ENCODE assay signal across 25 cellular contexts in the genomic region with DNA sequence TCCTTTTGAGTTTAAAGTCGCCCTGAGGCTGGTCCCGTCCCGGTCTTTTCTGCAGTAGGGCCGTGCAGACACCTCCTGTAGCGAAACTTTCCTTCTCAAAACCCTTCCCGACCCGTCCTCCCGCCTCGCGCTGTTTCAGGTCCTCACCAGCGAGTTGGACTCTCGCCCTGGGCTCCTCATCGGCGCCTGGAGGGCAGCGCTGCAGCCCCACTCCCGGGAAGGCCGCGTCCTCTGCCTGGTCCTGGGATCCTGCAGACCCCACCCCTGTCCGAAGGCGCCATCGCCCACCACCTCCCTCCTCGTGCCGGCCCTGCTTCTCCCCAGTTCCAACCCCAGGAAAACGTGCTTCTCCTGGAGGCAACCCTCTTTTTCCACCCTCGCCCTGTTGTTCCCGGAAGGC. TPM values are rescaled to one million over a fixed set of nuclear protein-coding genes. Genes with fewer than 3 reads are reported as not detected.
DNase-seq lines count a peak whose midpoint lies in the region; ATAC-seq and TF ChIP-seq lines count a peak whose summit lies in the region.
"Had no signal": no experiment of that assay in that cellular context is flagged by ENCODE, and none has a peak within 500 bp of the region (broad histone marks: within the 10 kb centered on the region; RNA-seq: fewer than 3 reads in every experiment).

No MANE protein-coding gene starts in this region.

- WGBS in upper lobe of left lung, 2 donors: 86% methylated on average over 26 of the region's 26 CpGs

- TF ChIP-seq EP300 in upper lobe of left lung (IDR thresholded peaks at IDR 0.05): no peak

- H3K9ac ChIP-seq in HUES6 (ENCODE audit: low read length): no peak overlapping the region
- H3K9ac ChIP-seq: BLaER1 had no signal

- H3K9me3 ChIP-seq in HUES6 (ENCODE audit: control insufficient read depth, insufficient read depth, low read depth, low read length) (peaks cover 5% of the 10 kb centered on the region; the same call in 1 of the 2 replicates), lower lobe of right lung (peaks cover 44% of the 10 kb centered on the region), upper lobe of left lung (peaks cover 0 to 50% (median 44%) of the 10 kb centered on the region in 4 donors), HAP-1 (no peaks in the 10 kb centered on the region)
- H3K9me3 ChIP-seq: thyroid gland had no signal

- DNase-seq in fibroblast of mammary gland (ENCODE audit: low read depth) (peak; percentile 22), lower lobe of right lung (no peak), upper lobe of left lung (peak in 1 of 2 donors; percentile 58), brain microvascular endothelial cell (no peak), HAP-1 (ENCODE audit: low spot score in 2 of 2) (no peak)
- no peak for DNase-seq in activated T-cell treated with anti-CD3 and anti-CD28 coated beads, Interleukin-2, amount 50 U/mL, for 72 hours
- DNase-seq: activated CD8-positive, alpha-beta T cell treated with anti-CD3 and anti-CD28 coated beads, Interleukin-2, amount 10 ng/mL, durations not matched to agents 7 days and 5 days; activated gamma-delta T cell treated with Interleukin-2 at 50 U/mL for 16 hours; activated T-cell treated with anti-CD3 and anti-CD28 coated beads for 4 hours; DMS79; glutamatergic neuron; Karpas-422; mammary epithelial cell; MV-4-11; NCI-H146; NCI-H2107; NCI-H446; posterior cingulate gyrus; RPMI8226; stimulated activated naive CD8-positive, alpha-beta T cell treated with anti-CD3 and anti-CD28 coated beads, Interleukin-15, Interleukin-2, amounts not matched to agents 100 U/mL and 50 U/mL, for 24 hours had no signal

- in situ Hi-C loops in brain microvascular endothelial cell (cut with HindIII; ENCODE audit: low pct_ligation_motif_present, low sequenced_read_pairs) (no loop called here), HAP-1 (cut with MboI; ENCODE audit: low sequenced_read_pairs) (no loop called here)

- H3K4me3 ChIP-seq in HUES6 (ENCODE audit: low read depth, low read length) (peak overlapping the region; percentile 41; the same call in 1 of the 2 replicates), fibroblast of mammary gland (ENCODE audit: control insufficient read depth, low read depth, low read length) (peak overlapping the region; percentile 12), lower lobe of right lung (peak overlapping the region; percentile 27), upper lobe of left lung (peak overlapping the region in 1 of 4 donors; percentile 30), brain microvascular endothelial cell (ENCODE audit: low read depth, low read length) (no peak overlapping the region), HAP-1 (no peak overlapping the region)
- H3K4me3 ChIP-seq: BLaER1, thyroid gland had no signal

- H3K4me3 Mint-ChIP-seq in activated T-cell treated with anti-CD3 and anti-CD28 coated beads, Interleukin-2, amount 50 U/mL, for 72 hours: no peak overlapping the region
- H3K4me3 Mint-ChIP-seq: activated CD8-positive, alpha-beta T cell treated with anti-CD3 and anti-CD28 coated beads, Interleukin-2, amount 10 ng/mL, durations not matched to agents 7 days and 5 days; neural crest cell; T-helper 1 cell treated with Interleukin-12 subunit alpha and Interleukin-12 subunit beta and Interleukin-4 antibody, amounts not matched to agents 30 μg/mL and 1 μg/mL, for 36 hours had no signal

- H3K4me1 ChIP-seq in HUES6 (ENCODE audit: control insufficient read depth, insufficient read depth, low read length): peaks cover 3% of the 10 kb centered on the region; the same call in 1 of the 2 replicates
- no peaks in the 10 kb centered on the region for H3K4me1 ChIP-seq in lower lobe of right lung
- H3K4me1 ChIP-seq in upper lobe of left lung: no peaks in the 10 kb centered on the region
- no peaks in the 10 kb centered on the region for H3K4me1 ChIP-seq in HAP-1
- H3K4me1 ChIP-seq: BLaER1, thyroid gland had no signal

- peaks cover 9 to 18% of the 10 kb centered on the region in 2 donors for H3K9me3 Mint-ChIP-seq in activated T-cell treated with anti-CD3 and anti-CD28 coated beads, Interleukin-2, amount 50 U/mL, for 72 hours

- H3K4me1 Mint-ChIP-seq in activated T-cell treated with anti-CD3 and anti-CD28 coated beads, Interleukin-2, amount 50 U/mL, for 72 hours (ENCODE audit: low read depth): no peaks in the 10 kb centered on the region
- H3K4me1 Mint-ChIP-seq: neural crest cell had no signal

- H3K27me3 ChIP-seq in HUES6 (ENCODE audit: control insufficient read depth, insufficient read depth, low read length) (no peaks in the 10 kb centered on the region), lower lobe of right lung (ENCODE audit: low read depth) (no peaks in the 10 kb centered on the region), upper lobe of left lung (no peaks in the 10 kb centered on the region), brain microvascular endothelial cell (replicated peaks) (no peaks in the 10 kb centered on the region), HAP-1 (ENCODE audit: low read depth) (no peaks in the 10 kb centered on the region)
- H3K27me3 ChIP-seq: BLaER1, thyroid gland had no signal

- intact Hi-C loops in lower lobe of right lung (cut with DNase I): no loop called here

- H3K36me3 ChIP-seq in HUES6 (ENCODE audit: control insufficient read depth, insufficient read depth, low read length) (peaks cover 93% of the 10 kb centered on the region), lower lobe of right lung (peaks cover 51% of the 10 kb centered on the region), upper lobe of left lung (peaks cover 17 to 64% (median 35%) of the 10 kb centered on the region in 4 donors), brain microvascular endothelial cell (replicated peaks) (peaks cover 31% of the 10 kb centered on the region), HAP-1 (replicated peaks) (no peaks in the 10 kb centered on the region)

- TF ChIP-seq CTCF in fibroblast of mammary gland (conservative IDR thresholded peaks at IDR 0.05; ENCODE audit: control insufficient read depth, insufficient read depth, low read depth, low read length): no peak
- no peak for TF ChIP-seq CTCF in lower lobe of right lung (IDR thresholded peaks at IDR 0.05)
- no peak for TF ChIP-seq CTCF in upper lobe of left lung (IDR thresholded peaks at IDR 0.05)
- no peak for TF ChIP-seq CTCF in brain microvascular endothelial cell (IDR thresholded peaks at IDR 0.05; ENCODE audit: low read depth, low read length, missing control alignments)

- H3K27ac Mint-ChIP-seq in activated T-cell treated with anti-CD3 and anti-CD28 coated beads, Interleukin-2, amount 50 U/mL, for 72 hours: no peak overlapping the region
- H3K27ac Mint-ChIP-seq: activated CD8-positive, alpha-beta T cell treated with anti-CD3 and anti-CD28 coated beads, Interleukin-2, amount 10 ng/mL, durations not matched to agents 7 days and 5 days; T-helper 1 cell treated with Interleukin-12 subunit alpha and Interleukin-12 subunit beta and Interleukin-4 antibody, amounts not matched to agents 30 μg/mL and 1 μg/mL, for 36 hours had no signal

- ATAC-seq in lower lobe of right lung (peak; percentile 32 to 78), upper lobe of left lung (ENCODE audit: low FRiP score in 2 of 2) (peak; percentile 26 to 78)
- no peak for ATAC-seq in activated T-cell treated with anti-CD3 and anti-CD28 coated beads, Interleukin-2, amount 50 U/mL, for 72 hours (replicated peaks in 1 of 2)
- ATAC-seq: activated CD8-positive, alpha-beta T cell treated with anti-CD3 and anti-CD28 coated beads, Interleukin-2, amount 10 ng/mL, durations not matched to agents 7 days and 5 days; stimulated activated naive CD8-positive, alpha-beta T cell treated with anti-CD3 and anti-CD28 coated beads, Interleukin-15, Interleukin-2, amounts not matched to agents 100 U/mL and 50 U/mL, for 24 hours had no signal

- no peak overlapping the region for H3K27ac ChIP-seq in HUES6 (ENCODE audit: low read depth, low read length)
- no peak overlapping the region for H3K27ac ChIP-seq in lower lobe of right lung
- H3K27ac ChIP-seq in upper lobe of left lung: no peak overlapping the region
- no peak overlapping the region for H3K27ac ChIP-seq in brain microvascular endothelial cell
- H3K27ac ChIP-seq: BLaER1, thyroid gland had no signal

- TF ChIP-seq POLR2A in upper lobe of left lung (IDR thresholded peaks at IDR 0.05): no peak

- H3K27me3 Mint-ChIP-seq in activated T-cell treated with anti-CD3 and anti-CD28 coated beads, Interleukin-2, amount 50 U/mL, for 72 hours (ENCODE audit: low read depth): no peaks in the 10 kb centered on the region

- H3K36me3 Mint-ChIP-seq in activated T-cell treated with anti-CD3 and anti-CD28 coated beads, Interleukin-2, amount 50 U/mL, for 72 hours (ENCODE audit: insufficient read depth in 2 of 2): peaks cover 41 to 61% of the 10 kb centered on the region in 2 donors

RNA-seq across cellular contexts. Expression of a gene that starts 15.0 kb away (rescaled TPM):
- total RNA-seq in lower lobe of right lung (21.6 TPM), upper lobe of left lung (10 to 100 TPM in 5 of 6 donors, 1 to 10 TPM in 1; 6.8 to 25.3 (median 16.0) TPM)
- total RNA-seq in activated T-cell treated with anti-CD3 and anti-CD28 coated beads, Interleukin-2, amount 50 U/mL, for 72 hours: 10 to 100 TPM; 25.7 to 26.0 TPM

RNA-seq across cellular contexts. Expression of a gene that starts 53.1 kb away (rescaled TPM):
- total RNA-seq in lower lobe of right lung (47.9 TPM), upper lobe of left lung (100 to 1,000 TPM in 1 of 6 donors, 10 to 100 TPM in 5; 27.3 to 161 (median 45.5) TPM)
- total RNA-seq in activated T-cell treated with anti-CD3 and anti-CD28 coated beads, Interleukin-2, amount 50 U/mL, for 72 hours: 10 to 100 TPM; 47.4 to 52.8 TPM

RNA-seq across cellular contexts. Expression of a gene that starts 57.6 kb away (rescaled TPM):
- total RNA-seq in lower lobe of right lung (28.5 TPM), upper lobe of left lung (10 to 100 TPM; 12.6 to 63.9 (median 25.3) TPM)
- total RNA-seq in activated T-cell treated with anti-CD3 and anti-CD28 coated beads, Interleukin-2, amount 50 U/mL, for 72 hours: 10 to 100 TPM; 26.3 to 34.9 TPM

Comparison
In these comparisons a context has a peak if more than half of its experiments do, and no peak if none do; other contexts are left out.
1. H3K4me3 ChIP-seq: peak in HUES6 (single experiment), fibroblast of mammary gland (single experiment) and lower lobe of right lung (single experiment); none in brain microvascular endothelial cell (single experiment) and HAP-1 (single experiment).
2. ATAC-seq: peak in lower lobe of right lung (2 of 2) and upper lobe of left lung (2 of 2); none in activated T-cell treated with anti-CD3 and anti-CD28 coated beads, Interleukin-2, amount 50 U/mL, for 72 hours (0 of 2).